ENCODE assay signal across 9 cellular contexts in the genomic region with DNA sequence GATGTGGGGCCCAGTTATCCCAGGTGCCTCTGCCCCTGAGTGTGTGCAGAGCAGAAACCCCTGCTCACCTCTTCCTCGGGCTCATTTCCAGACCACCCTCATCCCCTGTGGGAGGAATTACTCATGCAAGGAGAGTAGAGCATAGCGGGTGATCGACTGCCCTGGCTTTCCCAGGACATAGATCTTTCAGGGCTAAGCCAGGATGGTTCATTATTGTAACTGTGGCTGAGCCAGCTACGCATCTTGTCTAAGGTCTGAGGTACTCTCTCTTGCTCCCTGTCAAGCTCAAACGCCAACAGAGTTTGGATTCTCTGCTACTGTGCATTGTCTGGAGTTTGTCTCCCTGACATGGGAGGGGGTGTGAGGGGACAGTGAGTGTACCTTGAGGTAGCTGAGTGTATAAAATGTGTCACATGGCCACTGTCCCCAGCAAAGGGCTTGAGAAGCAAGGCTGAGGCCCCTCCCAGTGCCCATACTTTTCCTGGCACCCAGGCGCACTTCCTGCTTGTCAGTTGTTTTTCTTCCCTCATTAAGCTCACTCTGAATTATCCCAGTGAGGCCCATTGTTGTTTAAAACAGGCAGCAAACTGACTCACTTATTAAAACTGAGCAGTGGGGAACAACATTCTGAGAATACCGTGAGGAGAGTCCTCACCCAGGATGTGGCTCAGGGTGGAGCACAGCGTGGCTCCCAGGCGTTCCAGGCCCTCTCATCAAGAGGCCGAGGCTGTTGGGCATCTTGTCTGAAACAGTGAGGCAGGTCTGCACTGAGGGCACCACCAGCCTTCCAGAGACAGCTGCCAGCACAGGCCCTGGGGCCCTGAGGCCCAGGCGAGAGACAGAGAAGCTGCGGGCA.
DNase-seq lines count a peak whose midpoint lies in the region; ATAC-seq and TF ChIP-seq lines count a peak whose summit lies in the region.
"Had no signal": no experiment of that assay in that cellular context is flagged by ENCODE, and none has a peak within 500 bp of the region (broad histone marks: within the 10 kb centered on the region; RNA-seq: fewer than 3 reads in every experiment).

No MANE protein-coding gene starts in this region.

- H3K9me3 ChIP-seq in upper lobe of right lung = no peaks in the 10 kb centered on the region

- peak overlapping the region; percentile 4 for H3K27ac Mint-ChIP-seq in activated CD8-positive, alpha-beta memory T cell treated with anti-CD3 and anti-CD28 coated beads, Interleukin-2, amount 10 ng/mL, durations not matched to agents 7 days and 5 days

- H3K9me3 Mint-ChIP-seq in activated CD8-positive, alpha-beta memory T cell treated with anti-CD3 and anti-CD28 coated beads, Interleukin-2, amount 10 ng/mL, durations not matched to agents 7 days and 5 days (ENCODE audit: low read depth) = no peaks in the 10 kb centered on the region
- H3K9me3 Mint-ChIP-seq: central memory CD8-positive, alpha-beta T cell had no signal

- H3K27ac ChIP-seq in angular gyrus (ENCODE audit: low read depth, low read length) (peak overlapping the region; percentile 45), upper lobe of right lung (peak overlapping the region; percentile 70)

- intact Hi-C loops in upper lobe of right lung (cut with DNase I) = no loop called here

- CTCF ChIA-PET in activated CD8-positive, alpha-beta memory T cell treated with anti-CD3 and anti-CD28 coated beads, Interleukin-2, amount 10 ng/mL, durations not matched to agents 7 days and 5 days (lab: Charles Lee) = no interaction called here

- no peak for ATAC-seq in activated CD8-positive, alpha-beta memory T cell treated with anti-CD3 and anti-CD28 coated beads, Interleukin-2, amount 10 ng/mL, durations not matched to agents 7 days and 5 days
- ATAC-seq in upper lobe of right lung (no peak), HG03108 (IDR thresholded peaks at IDR 0.05; ENCODE audit: unreplicated experiment) (no peak)

- H3K36me3 Mint-ChIP-seq in activated CD8-positive, alpha-beta memory T cell treated with anti-CD3 and anti-CD28 coated beads, Interleukin-2, amount 10 ng/mL, durations not matched to agents 7 days and 5 days = no peaks in the 10 kb centered on the region

- H3K4me3 Mint-ChIP-seq in activated CD8-positive, alpha-beta memory T cell treated with anti-CD3 and anti-CD28 coated beads, Interleukin-2, amount 10 ng/mL, durations not matched to agents 7 days and 5 days = no peak overlapping the region
- H3K4me3 Mint-ChIP-seq: central memory CD8-positive, alpha-beta T cell had no signal

- TF ChIP-seq CTCF in upper lobe of right lung (IDR thresholded peaks at IDR 0.05) = no peak

- peaks cover 3% of the 10 kb centered on the region for H3K4me1 Mint-ChIP-seq in activated CD8-positive, alpha-beta memory T cell treated with anti-CD3 and anti-CD28 coated beads, Interleukin-2, amount 10 ng/mL, durations not matched to agents 7 days and 5 days
- H3K4me1 Mint-ChIP-seq: central memory CD8-positive, alpha-beta T cell had no signal

- H3K4me1 ChIP-seq in upper lobe of right lung = peaks cover 26% of the 10 kb centered on the region

- no peak for DNase-seq in activated CD8-positive, alpha-beta memory T cell treated with anti-CD3 and anti-CD28 coated beads, Interleukin-2, amount 10 ng/mL, durations not matched to agents 7 days and 5 days
- no peak for DNase-seq in activated CD8-positive, alpha-beta memory T cell treated with anti-CD3 and anti-CD28 coated beads for 24 hours
- DNase-seq in iPS-NIHi7 (ENCODE audit: extremely low spot score) (peak; percentile 27), upper lobe of right lung (no peak), NCI-H345 treated with DMSO at 0.1 percent for 48 hours (lab: John Stamatoyannopoulos, UW; ENCODE audit: unreplicated experiment) (no peak), HuH-7 (ENCODE audit: low spot score) (no peak)

- H3K27me3 Mint-ChIP-seq in activated CD8-positive, alpha-beta memory T cell treated with anti-CD3 and anti-CD28 coated beads, Interleukin-2, amount 10 ng/mL, durations not matched to agents 7 days and 5 days = peaks cover 17% of the 10 kb centered on the region

- H3K36me3 ChIP-seq in upper lobe of right lung = no peaks in the 10 kb centered on the region

- H3K4me3 ChIP-seq in upper lobe of right lung = no peak overlapping the region

- H3K27me3 ChIP-seq in upper lobe of right lung = no peaks in the 10 kb centered on the region
